ENCODE assay signal across 1 cellular context in genomic region chr10:28444031-28444430, GRCh38.
TF ChIP-seq lines count a peak whose summit lies in the region.

No MANE protein-coding gene starts in this region.

TF ChIP-seq in GM23338, 12 proteins besides CTCF, POLR2A, EP300 and RAD21 (continued from another document):
- TF ChIP-seq, protein P1, sequence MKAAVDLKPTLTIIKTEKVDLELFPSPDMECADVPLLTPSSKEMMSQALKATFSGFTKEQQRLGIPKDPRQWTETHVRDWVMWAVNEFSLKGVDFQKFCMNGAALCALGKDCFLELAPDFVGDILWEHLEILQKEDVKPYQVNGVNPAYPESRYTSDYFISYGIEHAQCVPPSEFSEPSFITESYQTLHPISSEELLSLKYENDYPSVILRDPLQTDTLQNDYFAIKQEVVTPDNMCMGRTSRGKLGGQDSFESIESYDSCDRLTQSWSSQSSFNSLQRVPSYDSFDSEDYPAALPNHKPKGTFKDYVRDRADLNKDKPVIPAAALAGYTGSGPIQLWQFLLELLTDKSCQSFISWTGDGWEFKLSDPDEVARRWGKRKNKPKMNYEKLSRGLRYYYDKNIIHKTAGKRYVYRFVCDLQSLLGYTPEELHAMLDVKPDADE (IDR thresholded peaks at IDR 0.05): no peak
- TF ChIP-seq POLR2AphosphoS5 (IDR thresholded peaks at IDR 0.05; ENCODE audit: low read depth) (no peak), EZH2phosphoT487 (IDR thresholded peaks at IDR 0.05; ENCODE audit: unreplicated experiment) (no peak), EZH2 (IDR thresholded peaks at IDR 0.05; ENCODE audit: low read depth, unreplicated experiment) (no peak), CREB1 (CRISPR knock-in tag; IDR thresholded peaks at IDR 0.05; ENCODE audit: low read depth) (no peak)
- TF ChIP-seq, protein P2, sequence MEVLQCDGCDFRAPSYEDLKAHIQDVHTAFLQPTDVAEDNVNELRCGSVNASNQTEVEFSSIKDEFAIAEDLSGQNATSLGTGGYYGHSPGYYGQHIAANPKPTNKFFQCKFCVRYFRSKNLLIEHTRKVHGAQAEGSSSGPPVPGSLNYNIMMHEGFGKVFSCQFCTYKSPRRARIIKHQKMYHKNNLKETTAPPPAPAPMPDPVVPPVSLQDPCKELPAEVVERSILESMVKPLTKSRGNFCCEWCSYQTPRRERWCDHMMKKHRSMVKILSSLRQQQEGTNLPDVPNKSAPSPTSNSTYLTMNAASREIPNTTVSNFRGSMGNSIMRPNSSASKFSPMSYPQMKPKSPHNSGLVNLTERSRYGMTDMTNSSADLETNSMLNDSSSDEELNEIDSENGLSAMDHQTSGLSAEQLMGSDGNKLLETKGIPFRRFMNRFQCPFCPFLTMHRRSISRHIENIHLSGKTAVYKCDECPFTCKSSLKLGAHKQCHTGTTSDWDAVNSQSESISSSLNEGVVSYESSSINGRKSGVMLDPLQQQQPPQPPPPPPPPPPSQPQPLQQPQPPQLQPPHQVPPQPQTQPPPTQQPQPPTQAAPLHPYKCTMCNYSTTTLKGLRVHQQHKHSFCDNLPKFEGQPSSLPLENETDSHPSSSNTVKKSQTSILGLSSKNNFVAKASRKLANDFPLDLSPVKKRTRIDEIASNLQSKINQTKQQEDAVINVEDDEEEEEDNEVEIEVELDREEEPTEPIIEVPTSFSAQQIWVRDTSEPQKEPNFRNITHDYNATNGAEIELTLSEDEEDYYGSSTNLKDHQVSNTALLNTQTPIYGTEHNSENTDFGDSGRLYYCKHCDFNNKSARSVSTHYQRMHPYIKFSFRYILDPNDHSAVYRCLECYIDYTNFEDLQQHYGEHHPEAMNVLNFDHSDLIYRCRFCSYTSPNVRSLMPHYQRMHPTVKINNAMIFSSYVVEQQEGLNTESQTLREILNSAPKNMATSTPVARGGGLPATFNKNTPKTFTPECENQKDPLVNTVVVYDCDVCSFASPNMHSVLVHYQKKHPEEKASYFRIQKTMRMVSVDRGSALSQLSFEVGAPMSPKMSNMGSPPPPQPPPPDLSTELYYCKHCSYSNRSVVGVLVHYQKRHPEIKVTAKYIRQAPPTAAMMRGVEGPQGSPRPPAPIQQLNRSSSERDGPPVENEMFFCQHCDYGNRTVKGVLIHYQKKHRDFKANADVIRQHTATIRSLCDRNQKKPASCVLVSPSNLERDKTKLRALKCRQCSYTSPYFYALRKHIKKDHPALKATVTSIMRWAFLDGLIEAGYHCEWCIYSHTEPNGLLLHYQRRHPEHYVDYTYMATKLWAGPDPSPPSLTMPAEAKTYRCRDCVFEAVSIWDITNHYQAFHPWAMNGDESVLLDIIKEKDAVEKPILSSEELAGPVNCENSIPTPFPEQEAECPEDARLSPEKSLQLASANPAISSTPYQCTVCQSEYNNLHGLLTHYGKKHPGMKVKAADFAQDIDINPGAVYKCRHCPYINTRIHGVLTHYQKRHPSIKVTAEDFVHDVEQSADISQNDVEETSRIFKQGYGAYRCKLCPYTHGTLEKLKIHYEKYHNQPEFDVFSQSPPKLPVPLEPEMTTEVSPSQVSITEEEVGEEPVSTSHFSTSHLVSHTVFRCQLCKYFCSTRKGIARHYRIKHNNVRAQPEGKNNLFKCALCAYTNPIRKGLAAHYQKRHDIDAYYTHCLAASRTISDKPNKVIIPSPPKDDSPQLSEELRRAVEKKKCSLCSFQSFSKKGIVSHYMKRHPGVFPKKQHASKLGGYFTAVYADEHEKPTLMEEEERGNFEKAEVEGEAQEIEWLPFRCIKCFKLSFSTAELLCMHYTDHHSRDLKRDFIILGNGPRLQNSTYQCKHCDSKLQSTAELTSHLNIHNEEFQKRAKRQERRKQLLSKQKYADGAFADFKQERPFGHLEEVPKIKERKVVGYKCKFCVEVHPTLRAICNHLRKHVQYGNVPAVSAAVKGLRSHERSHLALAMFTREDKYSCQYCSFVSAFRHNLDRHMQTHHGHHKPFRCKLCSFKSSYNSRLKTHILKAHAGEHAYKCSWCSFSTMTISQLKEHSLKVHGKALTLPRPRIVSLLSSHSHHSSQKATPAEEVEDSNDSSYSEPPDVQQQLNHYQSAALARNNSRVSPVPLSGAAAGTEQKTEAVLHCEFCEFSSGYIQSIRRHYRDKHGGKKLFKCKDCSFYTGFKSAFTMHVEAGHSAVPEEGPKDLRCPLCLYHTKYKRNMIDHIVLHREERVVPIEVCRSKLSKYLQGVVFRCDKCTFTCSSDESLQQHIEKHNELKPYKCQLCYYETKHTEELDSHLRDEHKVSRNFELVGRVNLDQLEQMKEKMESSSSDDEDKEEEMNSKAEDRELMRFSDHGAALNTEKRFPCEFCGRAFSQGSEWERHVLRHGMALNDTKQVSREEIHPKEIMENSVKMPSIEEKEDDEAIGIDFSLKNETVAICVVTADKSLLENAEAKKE (CRISPR knock-in tag; IDR thresholded peaks at IDR 0.05): no peak
